ENCODE assay signal across 1 cellular context in the genomic region with DNA sequence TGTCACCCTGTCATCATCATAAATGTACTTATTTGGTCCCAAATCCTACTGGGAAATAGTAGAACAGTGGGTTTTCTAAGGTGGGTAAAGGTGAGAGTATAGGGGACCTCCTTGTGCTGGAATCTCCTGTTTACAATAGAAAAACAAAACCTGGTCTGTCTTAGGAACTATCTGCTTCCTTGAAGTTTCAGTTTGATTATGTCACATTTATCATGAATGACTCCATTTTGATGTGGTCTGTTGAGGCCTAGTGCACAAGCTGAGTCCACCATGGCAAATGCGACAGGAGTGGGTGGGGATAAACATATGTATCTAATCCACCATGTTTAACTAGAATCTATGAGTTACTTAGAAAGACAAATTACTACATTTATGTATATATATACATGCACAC.
TF ChIP-seq lines count a peak whose summit lies in the region.

No MANE protein-coding gene starts in this region.

TF ChIP-seq in K562, 482 proteins besides CTCF, POLR2A, EP300 and RAD21 (continues in another document):
- TF ChIP-seq GTF2A2 (tag; IDR thresholded peaks at IDR 0.05) (no peak), ZNF589 (CRISPR knock-in tag; IDR thresholded peaks at IDR 0.05; ENCODE audit: low read depth) (0 out of 2 replicates have a peak, but pooled peaks have one; percentile 64), ATF1 (CRISPR knock-in tag; IDR thresholded peaks at IDR 0.05) (no peak), ATF1 (tag; IDR thresholded peaks at IDR 0.05) (peak; percentile 51), NR4A1 (CRISPR knock-in tag; IDR thresholded peaks at IDR 0.05) (no peak), NR4A1 (tag; IDR thresholded peaks at IDR 0.05) (peak; percentile 98), ZNF239 (CRISPR knock-in tag; IDR thresholded peaks at IDR 0.05) (peak; percentile 61), ZNF668 (CRISPR knock-in tag; IDR thresholded peaks at IDR 0.05) (peak; percentile 90), CHD4 (IDR thresholded peaks at IDR 0.05; ENCODE audit: insufficient read depth, insufficient replicate concordance, low read depth, low read length, poor library complexity, severe bottlenecking) (peak; percentile 16), ZBTB34 (CRISPR knock-in tag; IDR thresholded peaks at IDR 0.05) (peak; percentile 39; the same call in 1 of the 2 replicates), TEAD1 (CRISPR knock-in tag; IDR thresholded peaks at IDR 0.05) (peak in 1 of 2 experiments; percentile 80; a peak in 1 of 4 replicates), GTF2E2 (tag; IDR thresholded peaks at IDR 0.05) (0 out of 2 replicates have a peak, but pooled peaks have one; percentile 50), EGR1 (conservative IDR thresholded peaks at IDR 0.05) (no peak), CREB5 (CRISPR knock-in tag; IDR thresholded peaks at IDR 0.05) (0 out of 2 replicates have a peak, but pooled peaks have one; percentile 60), ZKSCAN8 (CRISPR knock-in tag; IDR thresholded peaks at IDR 0.05) (0 out of 2 replicates have a peak, but pooled peaks have one; percentile 61), CREM (IDR thresholded peaks at IDR 0.05; ENCODE audit: low read depth) (no peak), HSF4 (CRISPR knock-in tag; IDR thresholded peaks at IDR 0.05; ENCODE audit: borderline replicate concordance) (0 out of 2 replicates have a peak, but pooled peaks have one; percentile 64), MAFF (IDR thresholded peaks at IDR 0.05; ENCODE audit: low read length) (no peak), RBM14 (IDR thresholded peaks at IDR 0.05; ENCODE audit: borderline replicate concordance, insufficient read depth, low read depth, low read length) (no peak), MECOM (CRISPR knock-in tag; IDR thresholded peaks at IDR 0.05) (peak; percentile 78), JUND (IDR thresholded peaks at IDR 0.05; ENCODE audit: borderline replicate concordance, low read depth, low read length) (no peak), JUND (tag; IDR thresholded peaks at IDR 0.05; ENCODE audit: borderline replicate concordance, low read depth, low read length) (peak; percentile 83; the same call in 2 of the 3 replicates), NFE2L1 (tag; IDR thresholded peaks at IDR 0.05; ENCODE audit: borderline replicate concordance, low read depth) (peak; percentile 71), DDX20 (tag; IDR thresholded peaks at IDR 0.05; ENCODE audit: low read depth) (peak; percentile 91), ZNF740 (CRISPR knock-in tag; IDR thresholded peaks at IDR 0.05) (no peak), ZNF740 (tag; IDR thresholded peaks at IDR 0.05) (peak in 1 of 2 experiments; percentile 80; a peak in 1 of 4 replicates), PHTF2 (CRISPR knock-in tag; IDR thresholded peaks at IDR 0.05) (no peak), ZNF766 (CRISPR knock-in tag; conservative IDR thresholded peaks at IDR 0.05) (0 out of 2 replicates have a peak, but pooled peaks have one; percentile 72), PTTG1 (tag; IDR thresholded peaks at IDR 0.05; ENCODE audit: low read depth) (peak; percentile 94), CBX2 (IDR thresholded peaks at IDR 0.05; ENCODE audit: insufficient read depth, low read length, poor library complexity, severe bottlenecking) (no peak), NFXL1 (CRISPR knock-in tag; IDR thresholded peaks at IDR 0.05) (0 out of 2 replicates have a peak, but pooled peaks have one; percentile 63), ZFX (CRISPR knock-in tag; IDR thresholded peaks at IDR 0.05) (peak; percentile 43), RHOXF2B (CRISPR knock-in tag; conservative IDR thresholded peaks at IDR 0.05) (0 out of 2 replicates have a peak, but pooled peaks have one; percentile 63), BACH1 (tag; IDR thresholded peaks at IDR 0.05) (peak; percentile 71; the same call in 1 of the 2 replicates), TEAD2 (tag; IDR thresholded peaks at IDR 0.05) (peak; percentile 89), NR2C2 (CRISPR knock-in tag; IDR thresholded peaks at IDR 0.05) (no peak), NR2C2 (tag; IDR thresholded peaks at IDR 0.05) (peak; percentile 59; the same call in 1 of the 2 replicates), ZNF175 (CRISPR knock-in tag; IDR thresholded peaks at IDR 0.05; ENCODE audit: low read depth) (peak; percentile 45; the same call in 1 of the 2 replicates), RB1 (IDR thresholded peaks at IDR 0.05; ENCODE audit: low read depth) (no peak)
- TF ChIP-seq, protein P1, sequence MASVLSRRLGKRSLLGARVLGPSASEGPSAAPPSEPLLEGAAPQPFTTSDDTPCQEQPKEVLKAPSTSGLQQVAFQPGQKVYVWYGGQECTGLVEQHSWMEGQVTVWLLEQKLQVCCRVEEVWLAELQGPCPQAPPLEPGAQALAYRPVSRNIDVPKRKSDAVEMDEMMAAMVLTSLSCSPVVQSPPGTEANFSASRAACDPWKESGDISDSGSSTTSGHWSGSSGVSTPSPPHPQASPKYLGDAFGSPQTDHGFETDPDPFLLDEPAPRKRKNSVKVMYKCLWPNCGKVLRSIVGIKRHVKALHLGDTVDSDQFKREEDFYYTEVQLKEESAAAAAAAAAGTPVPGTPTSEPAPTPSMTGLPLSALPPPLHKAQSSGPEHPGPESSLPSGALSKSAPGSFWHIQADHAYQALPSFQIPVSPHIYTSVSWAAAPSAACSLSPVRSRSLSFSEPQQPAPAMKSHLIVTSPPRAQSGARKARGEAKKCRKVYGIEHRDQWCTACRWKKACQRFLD (CRISPR knock-in tag; IDR thresholded peaks at IDR 0.05), result peak; percentile 73
- TF ChIP-seq, protein P2, sequence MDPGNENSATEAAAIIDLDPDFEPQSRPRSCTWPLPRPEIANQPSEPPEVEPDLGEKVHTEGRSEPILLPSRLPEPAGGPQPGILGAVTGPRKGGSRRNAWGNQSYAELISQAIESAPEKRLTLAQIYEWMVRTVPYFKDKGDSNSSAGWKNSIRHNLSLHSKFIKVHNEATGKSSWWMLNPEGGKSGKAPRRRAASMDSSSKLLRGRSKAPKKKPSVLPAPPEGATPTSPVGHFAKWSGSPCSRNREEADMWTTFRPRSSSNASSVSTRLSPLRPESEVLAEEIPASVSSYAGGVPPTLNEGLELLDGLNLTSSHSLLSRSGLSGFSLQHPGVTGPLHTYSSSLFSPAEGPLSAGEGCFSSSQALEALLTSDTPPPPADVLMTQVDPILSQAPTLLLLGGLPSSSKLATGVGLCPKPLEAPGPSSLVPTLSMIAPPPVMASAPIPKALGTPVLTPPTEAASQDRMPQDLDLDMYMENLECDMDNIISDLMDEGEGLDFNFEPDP (CRISPR knock-in tag; IDR thresholded peaks at IDR 0.05), result no peak
- TF ChIP-seq, protein P3, sequence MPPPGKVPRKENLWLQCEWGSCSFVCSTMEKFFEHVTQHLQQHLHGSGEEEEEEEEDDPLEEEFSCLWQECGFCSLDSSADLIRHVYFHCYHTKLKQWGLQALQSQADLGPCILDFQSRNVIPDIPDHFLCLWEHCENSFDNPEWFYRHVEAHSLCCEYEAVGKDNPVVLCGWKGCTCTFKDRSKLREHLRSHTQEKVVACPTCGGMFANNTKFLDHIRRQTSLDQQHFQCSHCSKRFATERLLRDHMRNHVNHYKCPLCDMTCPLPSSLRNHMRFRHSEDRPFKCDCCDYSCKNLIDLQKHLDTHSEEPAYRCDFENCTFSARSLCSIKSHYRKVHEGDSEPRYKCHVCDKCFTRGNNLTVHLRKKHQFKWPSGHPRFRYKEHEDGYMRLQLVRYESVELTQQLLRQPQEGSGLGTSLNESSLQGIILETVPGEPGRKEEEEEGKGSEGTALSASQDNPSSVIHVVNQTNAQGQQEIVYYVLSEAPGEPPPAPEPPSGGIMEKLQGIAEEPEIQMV (tag; conservative IDR thresholded peaks at IDR 0.05; ENCODE audit: low read depth), result peak; percentile 92
- TF ChIP-seq, protein P4, sequence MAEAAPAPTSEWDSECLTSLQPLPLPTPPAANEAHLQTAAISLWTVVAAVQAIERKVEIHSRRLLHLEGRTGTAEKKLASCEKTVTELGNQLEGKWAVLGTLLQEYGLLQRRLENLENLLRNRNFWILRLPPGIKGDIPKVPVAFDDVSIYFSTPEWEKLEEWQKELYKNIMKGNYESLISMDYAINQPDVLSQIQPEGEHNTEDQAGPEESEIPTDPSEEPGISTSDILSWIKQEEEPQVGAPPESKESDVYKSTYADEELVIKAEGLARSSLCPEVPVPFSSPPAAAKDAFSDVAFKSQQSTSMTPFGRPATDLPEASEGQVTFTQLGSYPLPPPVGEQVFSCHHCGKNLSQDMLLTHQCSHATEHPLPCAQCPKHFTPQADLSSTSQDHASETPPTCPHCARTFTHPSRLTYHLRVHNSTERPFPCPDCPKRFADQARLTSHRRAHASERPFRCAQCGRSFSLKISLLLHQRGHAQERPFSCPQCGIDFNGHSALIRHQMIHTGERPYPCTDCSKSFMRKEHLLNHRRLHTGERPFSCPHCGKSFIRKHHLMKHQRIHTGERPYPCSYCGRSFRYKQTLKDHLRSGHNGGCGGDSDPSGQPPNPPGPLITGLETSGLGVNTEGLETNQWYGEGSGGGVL (CRISPR knock-in tag; IDR thresholded peaks at IDR 0.05), result peak; percentile 46; the same call in 1 of the 2 replicates
- TF ChIP-seq, protein P5, sequence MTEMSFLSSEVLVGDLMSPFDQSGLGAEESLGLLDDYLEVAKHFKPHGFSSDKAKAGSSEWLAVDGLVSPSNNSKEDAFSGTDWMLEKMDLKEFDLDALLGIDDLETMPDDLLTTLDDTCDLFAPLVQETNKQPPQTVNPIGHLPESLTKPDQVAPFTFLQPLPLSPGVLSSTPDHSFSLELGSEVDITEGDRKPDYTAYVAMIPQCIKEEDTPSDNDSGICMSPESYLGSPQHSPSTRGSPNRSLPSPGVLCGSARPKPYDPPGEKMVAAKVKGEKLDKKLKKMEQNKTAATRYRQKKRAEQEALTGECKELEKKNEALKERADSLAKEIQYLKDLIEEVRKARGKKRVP (CRISPR knock-in tag; IDR thresholded peaks at IDR 0.05), result peak; percentile 67
- TF ChIP-seq, protein P6, sequence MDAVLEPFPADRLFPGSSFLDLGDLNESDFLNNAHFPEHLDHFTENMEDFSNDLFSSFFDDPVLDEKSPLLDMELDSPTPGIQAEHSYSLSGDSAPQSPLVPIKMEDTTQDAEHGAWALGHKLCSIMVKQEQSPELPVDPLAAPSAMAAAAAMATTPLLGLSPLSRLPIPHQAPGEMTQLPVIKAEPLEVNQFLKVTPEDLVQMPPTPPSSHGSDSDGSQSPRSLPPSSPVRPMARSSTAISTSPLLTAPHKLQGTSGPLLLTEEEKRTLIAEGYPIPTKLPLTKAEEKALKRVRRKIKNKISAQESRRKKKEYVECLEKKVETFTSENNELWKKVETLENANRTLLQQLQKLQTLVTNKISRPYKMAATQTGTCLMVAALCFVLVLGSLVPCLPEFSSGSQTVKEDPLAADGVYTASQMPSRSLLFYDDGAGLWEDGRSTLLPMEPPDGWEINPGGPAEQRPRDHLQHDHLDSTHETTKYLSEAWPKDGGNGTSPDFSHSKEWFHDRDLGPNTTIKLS (IDR thresholded peaks at IDR 0.05; ENCODE audit: borderline replicate concordance, low read depth), result 0 out of 2 replicates have a peak, but pooled peaks have one; percentile 5
- TF ChIP-seq, protein P7, sequence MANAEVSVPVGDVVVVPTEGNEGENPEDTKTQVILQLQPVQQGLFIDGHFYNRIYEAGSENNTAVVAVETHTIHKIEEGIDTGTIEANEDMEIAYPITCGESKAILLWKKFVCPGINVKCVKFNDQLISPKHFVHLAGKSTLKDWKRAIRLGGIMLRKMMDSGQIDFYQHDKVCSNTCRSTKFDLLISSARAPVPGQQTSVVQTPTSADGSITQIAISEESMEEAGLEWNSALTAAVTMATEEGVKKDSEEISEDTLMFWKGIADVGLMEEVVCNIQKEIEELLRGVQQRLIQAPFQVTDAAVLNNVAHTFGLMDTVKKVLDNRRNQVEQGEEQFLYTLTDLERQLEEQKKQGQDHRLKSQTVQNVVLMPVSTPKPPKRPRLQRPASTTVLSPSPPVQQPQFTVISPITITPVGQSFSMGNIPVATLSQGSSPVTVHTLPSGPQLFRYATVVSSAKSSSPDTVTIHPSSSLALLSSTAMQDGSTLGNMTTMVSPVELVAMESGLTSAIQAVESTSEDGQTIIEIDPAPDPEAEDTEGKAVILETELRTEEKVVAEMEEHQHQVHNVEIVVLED (CRISPR knock-in tag; IDR thresholded peaks at IDR 0.05), result 0 out of 2 replicates have a peak, but pooled peaks have one; percentile 20
- TF ChIP-seq, protein P8, sequence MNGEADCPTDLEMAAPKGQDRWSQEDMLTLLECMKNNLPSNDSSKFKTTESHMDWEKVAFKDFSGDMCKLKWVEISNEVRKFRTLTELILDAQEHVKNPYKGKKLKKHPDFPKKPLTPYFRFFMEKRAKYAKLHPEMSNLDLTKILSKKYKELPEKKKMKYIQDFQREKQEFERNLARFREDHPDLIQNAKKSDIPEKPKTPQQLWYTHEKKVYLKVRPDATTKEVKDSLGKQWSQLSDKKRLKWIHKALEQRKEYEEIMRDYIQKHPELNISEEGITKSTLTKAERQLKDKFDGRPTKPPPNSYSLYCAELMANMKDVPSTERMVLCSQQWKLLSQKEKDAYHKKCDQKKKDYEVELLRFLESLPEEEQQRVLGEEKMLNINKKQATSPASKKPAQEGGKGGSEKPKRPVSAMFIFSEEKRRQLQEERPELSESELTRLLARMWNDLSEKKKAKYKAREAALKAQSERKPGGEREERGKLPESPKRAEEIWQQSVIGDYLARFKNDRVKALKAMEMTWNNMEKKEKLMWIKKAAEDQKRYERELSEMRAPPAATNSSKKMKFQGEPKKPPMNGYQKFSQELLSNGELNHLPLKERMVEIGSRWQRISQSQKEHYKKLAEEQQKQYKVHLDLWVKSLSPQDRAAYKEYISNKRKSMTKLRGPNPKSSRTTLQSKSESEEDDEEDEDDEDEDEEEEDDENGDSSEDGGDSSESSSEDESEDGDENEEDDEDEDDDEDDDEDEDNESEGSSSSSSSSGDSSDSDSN (IDR thresholded peaks at IDR 0.05; ENCODE audit: borderline replicate concordance in 1 of 2, low read depth in 2 of 2, low read length in 2 of 2), result no peak
